In the genomic region with DNA sequence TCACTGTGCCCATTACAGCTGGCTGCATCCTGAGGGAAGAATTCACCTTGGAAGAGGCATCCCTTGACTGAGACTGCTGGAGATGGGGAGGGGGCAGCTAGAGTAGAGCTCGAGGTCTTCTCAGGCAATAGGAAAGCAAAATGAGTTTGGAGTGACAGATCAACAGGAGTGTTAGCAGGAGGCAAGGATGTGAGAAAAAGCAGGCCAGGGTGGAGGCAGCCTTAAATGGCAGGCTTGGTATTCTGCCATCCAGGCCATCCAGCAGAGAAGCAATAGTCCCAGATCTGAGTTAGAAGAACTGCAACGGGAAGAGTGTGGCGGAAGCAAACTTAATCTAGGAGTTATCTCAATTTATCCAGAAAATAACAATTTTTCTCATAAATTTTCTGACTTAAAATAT, we compare ENCODE assay signal across 30 cellular contexts. TPM values are rescaled to one million over a fixed set of nuclear protein-coding genes. Genes with fewer than 3 reads are reported as not detected.
"Had no signal": no experiment of that assay in that cellular context is flagged by ENCODE, and none has a peak within 500 bp of the region (broad histone marks: within the 10 kb centered on the region; RNA-seq: fewer than 3 reads in every experiment).

No MANE protein-coding gene starts in this region.

- H3K9me3 ChIP-seq: body of pancreas had no signal

- H3K36me3 ChIP-seq: WERI-Rb-1 had no signal

- H3K4me3 ChIP-seq: body of pancreas, dorsolateral prefrontal cortex had no signal

- ATAC-seq: activated CD4-positive, CD25-positive, alpha-beta regulatory T cell treated with anti-CD3 and anti-CD28 coated beads, Interleukin-2, amount 50 U/mL, for 24 hours; activated CD8-positive, alpha-beta T cell treated with anti-CD3 and anti-CD28 coated beads for 36 hours; activated T-cell treated with anti-CD3 and anti-CD28 coated beads, Interleukin-2, amount 50 U/mL, for 4 hours; activated T-helper 17 cell treated with anti-CD3 and anti-CD28 coated beads, Interleukin-2, amount 50 U/mL, for 72 hours; body of pancreas; esophagus mucosa; T-helper 17 cell had no signal

- H3K4me1 ChIP-seq: body of pancreas had no signal

- H3K27ac ChIP-seq: body of pancreas, coronary artery, dorsolateral prefrontal cortex, WERI-Rb-1 had no signal

- DNase-seq: activated B cell treated with CpG ODN at 0.5 μM for 24 hours; activated CD4-positive, alpha-beta T cell treated with anti-CD3 and anti-CD28 coated beads for 48 hours; activated CD4-positive, alpha-beta T cell treated with anti-CD3 and anti-CD28 coated beads, Interleukin-2, amount 50 U/mL, for 1 hour; activated CD4-positive, alpha-beta T cell treated with anti-CD3 and anti-CD28 coated beads, Interleukin-2, amount 50 U/mL, for 48 hours; activated CD8-positive, alpha-beta memory T cell treated with anti-CD3 and anti-CD28 coated beads for 24 hours; activated CD8-positive, alpha-beta T cell treated with anti-CD3 and anti-CD28 coated beads for 36 hours; activated effector memory CD4-positive, alpha-beta T cell treated with Interleukin-2 at 50 U/mL for 16 hours; activated gamma-delta T cell treated with Interleukin-2 at 50 U/mL for 16 hours; activated naive CD4-positive, alpha-beta T cell treated with anti-CD3 and anti-CD28 coated beads, Interleukin-2, amount 50 U/mL, for 16 hours; activated naive CD4-positive, alpha-beta T cell treated with Interleukin-2 at 50 U/mL for 16 hours; activated T-cell treated with anti-CD3 and anti-CD28 coated beads, Interleukin-2, amount 50 U/mL, for 4 hours; amniotic stem cell; aorta; body of pancreas; central memory CD4-positive, alpha-beta T cell; cerebellar nuclear complex; dorsolateral prefrontal cortex; effector memory CD4-positive, alpha-beta T cell; endodermal cell; foreskin fibroblast; head of caudate nucleus; T-helper 1 cell; T-helper 17 cell; T1000; WERI-Rb-1 had no signal

RNA-seq across cellular contexts. Expression of gene ADAMTS12, which starts 6.1 kb away (rescaled TPM):
- total RNA-seq: activated B cell treated with CpG ODN at 0.5 μM for 24 hours; activated CD8-positive, alpha-beta T cell treated with anti-CD3 and anti-CD28 coated beads for 36 hours; activated T-helper 17 cell treated with anti-CD3 and anti-CD28 coated beads, Interleukin-2, amount 50 U/mL, for 72 hours; T-helper 17 cell had no signal

RNA-seq across cellular contexts. Expression of gene RXFP3, which starts 50.5 kb away (rescaled TPM):
- total RNA-seq: activated B cell treated with CpG ODN at 0.5 μM for 24 hours; activated CD8-positive, alpha-beta T cell treated with anti-CD3 and anti-CD28 coated beads for 36 hours; activated T-cell treated with anti-CD3 and anti-CD28 coated beads, Interleukin-2, amount 50 U/mL, for 4 hours; activated T-helper 17 cell treated with anti-CD3 and anti-CD28 coated beads, Interleukin-2, amount 50 U/mL, for 72 hours; aorta; body of pancreas; epithelial cell of proximal tubule; esophagus mucosa; T-helper 17 cell had no signal
- polyA plus RNA-seq: aorta had no signal
